In genomic region chr15:75274509-75275107, GRCh38 we compare ENCODE assay signal across 9 cellular contexts. TPM values are rescaled to one million over a fixed set of nuclear protein-coding genes. Genes with fewer than 3 reads are reported as not detected.
A peak's percentile ranks its signal among the peaks of the same experiment; 100 is the strongest.
DNase-seq lines count a peak whose midpoint lies in the region; ATAC-seq lines count a peak whose summit lies in the region.
"Had no signal": no experiment of that assay in that cellular context is flagged by ENCODE, and none has a peak within 500 bp of the region (broad histone marks: within the 10 kb centered on the region; RNA-seq: fewer than 3 reads in every experiment).

No MANE protein-coding gene starts in this region.

- ATAC-seq in GM18517 (IDR thresholded peaks at IDR 0.05; ENCODE audit: unreplicated experiment) (peak; percentile 46), HG03280 (IDR thresholded peaks at IDR 0.05; ENCODE audit: unreplicated experiment) (peak; percentile 94)

- DNase-seq in A172 (ENCODE audit: low spot score) (peak; percentile 9), T-helper 22 cell (ENCODE audit: low read depth) (peak; percentile 2), fibroblast of gingiva (ENCODE audit: low read depth) (peak; percentile 14), mesenteric fat pad (ENCODE audit: low spot score) (peak; percentile 91)
- peak; percentile 43 for DNase-seq in activated gamma-delta T cell treated with anti-CD3 and anti-CD28 coated beads, Interleukin-2, amount 50 U/mL, for 16 hours (ENCODE audit: low read depth)
- DNase-seq in stimulated activated CD4-positive, alpha-beta T cell treated with anti-CD3 and anti-CD28 coated beads, Interleukin-4, amount 100 ng/mL, for 24 hours: peak; percentile 60

RNA-seq across cellular contexts. Expression of gene GOLGA6D, which starts 8.0 kb away (rescaled TPM):
- total RNA-seq in A172 (2014; rRNA removed; shearing (Covaris generic)): not detected in 2 replicates
- total RNA-seq in mesenteric fat pad: not detected
- total RNA-seq: SJCRH30 had no signal

RNA-seq across cellular contexts. Expression of gene GOLGA6C, which starts 16.5 kb away (rescaled TPM):
- not detected in 2 replicates for total RNA-seq in A172 (2014; rRNA removed; shearing (Covaris generic))
- total RNA-seq in mesenteric fat pad: not detected
- total RNA-seq: SJCRH30 had no signal

Comparison
In these comparisons a context has a peak if more than half of its experiments do, and no peak if none do; other contexts are left out.
1. Peak in every context shown above with its lines: DNase-seq and ATAC-seq.
2. DNase-seq: peak in every context shown above with its lines; median percentile 91 in mesenteric fat pad; 60 in stimulated activated CD4-positive, alpha-beta T cell treated with anti-CD3 and anti-CD28 coated beads, Interleukin-4, amount 100 ng/mL, for 24 hours; 43 in activated gamma-delta T cell treated with anti-CD3 and anti-CD28 coated beads, Interleukin-2, amount 50 U/mL, for 16 hours; 14 in fibroblast of gingiva; 9 in A172; 2 in T-helper 22 cell.